In genomic region chr1:8879348-8880067, GRCh38 we compare ENCODE assay signal across 8 cellular contexts. TPM values are rescaled to one million over a fixed set of nuclear protein-coding genes. Genes with fewer than 3 reads are reported as not detected.
DNase-seq lines count a peak whose midpoint lies in the region; ATAC-seq, FAIRE-seq and TF ChIP-seq lines count a peak whose summit lies in the region.

No MANE protein-coding gene starts in this region.

- ATAC-seq in HG03432 (IDR thresholded peaks at IDR 0.05; ENCODE audit: unreplicated experiment) = no peak
- ATAC-seq in mucosa of descending colon = no peak
- no peak for ATAC-seq in GM18502 (IDR thresholded peaks at IDR 0.05; ENCODE audit: poor library complexity, unreplicated experiment)

- WGBS in suprapubic skin = 14% methylated on average over 15 of the region's 15 CpGs

- peak; percentile 14; the same call in 1 of the 2 replicates for TF ChIP-seq CTCF in AG10803 (conservative IDR thresholded peaks at IDR 0.05; ENCODE audit: low read length)
- TF ChIP-seq CTCF in HFFc6 (IDR thresholded peaks at IDR 0.05) = peak; percentile 46
- no peak for TF ChIP-seq CTCF in kidney (IDR thresholded peaks at IDR 0.05; ENCODE audit: borderline replicate concordance, extremely low read depth, insufficient read depth)
- no peak for TF ChIP-seq CTCF in suprapubic skin (IDR thresholded peaks at IDR 0.05)
- no peak for TF ChIP-seq CTCF in mucosa of descending colon (IDR thresholded peaks at IDR 0.05)

- H3K9ac ChIP-seq in adipocyte (ENCODE audit: low read length) = peak overlapping the region; percentile 100
- peak overlapping the region; percentile 8 to 82 for H3K9ac ChIP-seq in kidney (ENCODE audit: low read length in 2 of 2)

- H3K27me3 ChIP-seq in adipocyte (replicated peaks; ENCODE audit: control insufficient read depth, insufficient read depth, low read length) (no peaks in the 10 kb centered on the region), suprapubic skin (no peaks in the 10 kb centered on the region)

- intact Hi-C loops in kidney (cut with DNase I) = no loop called here
- intact Hi-C loops in mucosa of descending colon (cut with DNase I, micrococcal nuclease) = no loop called here

- no peak for FAIRE-seq in kidney (lab: Jason Lieb, UNC)

- H3K36me3 Mint-ChIP-seq in HFFc6 (ENCODE audit: low read depth) = peaks cover 33% of the 10 kb centered on the region

- peaks cover 4% of the 10 kb centered on the region; the same call in 1 of the 2 replicates for H3K27me3 Mint-ChIP-seq in HFFc6 (ENCODE audit: insufficient read depth)

- no peak for TF ChIP-seq POLR2A in suprapubic skin (IDR thresholded peaks at IDR 0.05)

- DNase-seq in AG10803 (ENCODE audit: low read depth) (no peak), HFFc6 (no peak), adipocyte (ENCODE audit: low read depth) (no peak), kidney (no peak), suprapubic skin (ENCODE audit: low spot score in 2 of 2) (no peak), mucosa of descending colon (no peak)

- H3K4me3 ChIP-seq in AG10803 (ENCODE audit: low read length) = peak overlapping the region; percentile 49
- peak overlapping the region; percentile 98 for H3K4me3 ChIP-seq in adipocyte (ENCODE audit: low read length)
- H3K4me3 ChIP-seq in kidney (ENCODE audit: low read length in 2 of 2) = peak overlapping the region; percentile 25 to 83
- peak overlapping the region; percentile 68 for H3K4me3 ChIP-seq in suprapubic skin
- H3K4me3 ChIP-seq in mucosa of descending colon = no peak overlapping the region

- H3K36me3 ChIP-seq in adipocyte (ENCODE audit: control insufficient read depth, insufficient read depth, low read length, severe bottlenecking) (peaks cover 20% of the 10 kb centered on the region), kidney (ENCODE audit: control insufficient read depth in 1 of 2, insufficient read depth in 2 of 2, low read length in 2 of 2) (peaks cover 0 to 3% of the 10 kb centered on the region in 2 donors), suprapubic skin (no peaks in the 10 kb centered on the region), mucosa of descending colon (ENCODE audit: low read depth) (no peaks in the 10 kb centered on the region)

- H3K27ac ChIP-seq in kidney (ENCODE audit: low read depth in 2 of 2, low read length in 2 of 2) = peak overlapping the region; percentile 99 to 100
- peak overlapping the region; percentile 98 for H3K27ac ChIP-seq in suprapubic skin

- peaks cover 41% of the 10 kb centered on the region for H3K4me1 Mint-ChIP-seq in HFFc6 (ENCODE audit: low read depth)

- peaks cover 5% of the 10 kb centered on the region for H3K9me3 Mint-ChIP-seq in HFFc6

- peak; percentile 29 for TF ChIP-seq EP300 in suprapubic skin (IDR thresholded peaks at IDR 0.05)

- no peaks in the 10 kb centered on the region for H3K9me3 ChIP-seq in adipocyte (ENCODE audit: control insufficient read depth, low read length)
- no peaks in the 10 kb centered on the region for H3K9me3 ChIP-seq in kidney (ENCODE audit: control insufficient read depth in 1 of 2, low read length in 2 of 2)
- no peaks in the 10 kb centered on the region for H3K9me3 ChIP-seq in suprapubic skin
- no peaks in the 10 kb centered on the region for H3K9me3 ChIP-seq in mucosa of descending colon

- H3K27ac Mint-ChIP-seq in HFFc6 = peak overlapping the region; percentile 98

- H3K4me1 ChIP-seq in adipocyte (ENCODE audit: control insufficient read depth, insufficient read depth, low read length) (peaks cover 47% of the 10 kb centered on the region), kidney (ENCODE audit: control insufficient read depth in 1 of 2, insufficient read depth in 1 of 2, low read depth in 1 of 2, low read length in 2 of 2) (peaks cover 15 to 20% of the 10 kb centered on the region in 2 donors), suprapubic skin (peaks cover 57% of the 10 kb centered on the region), mucosa of descending colon (ENCODE audit: low read depth) (peaks cover 44% of the 10 kb centered on the region)

- H3K4me3 Mint-ChIP-seq in HFFc6 = peak overlapping the region; percentile 89

RNA-seq across cellular contexts. Expression of gene ENO1, which starts 1.0 kb away (rescaled TPM):
- 1,000 to 10,000 TPM; 1,376 to 1,744 (median 1,709) TPM for total RNA-seq in HFFc6 (2021; fragmentation: NEBNext Ultra II Directional; extraction: Animal tissue kit (Norgen Biotek cat#: 25700))
- total RNA-seq in kidney (1,164 TPM), suprapubic skin (100 to 1,000 TPM; 406 to 694 (median 578) TPM), mucosa of descending colon (100 to 1,000 TPM; 383 to 734 (median 494) TPM)
- 1,321 TPM for polyA plus RNA-seq in kidney (ENCODE audit: insufficient read depth, low read depth, low replicate concordance)

Comparison
In these comparisons a context has a peak if more than half of its experiments do, and no peak if none do; other contexts are left out.
1. CTCF ChIP-seq: peak in AG10803 (single experiment) and HFFc6 (single experiment); none in kidney (single experiment), suprapubic skin (0 of 2) and mucosa of descending colon (single experiment).